Comparison of ENCODE assay signal across 8 cellular contexts in the genomic region with DNA sequence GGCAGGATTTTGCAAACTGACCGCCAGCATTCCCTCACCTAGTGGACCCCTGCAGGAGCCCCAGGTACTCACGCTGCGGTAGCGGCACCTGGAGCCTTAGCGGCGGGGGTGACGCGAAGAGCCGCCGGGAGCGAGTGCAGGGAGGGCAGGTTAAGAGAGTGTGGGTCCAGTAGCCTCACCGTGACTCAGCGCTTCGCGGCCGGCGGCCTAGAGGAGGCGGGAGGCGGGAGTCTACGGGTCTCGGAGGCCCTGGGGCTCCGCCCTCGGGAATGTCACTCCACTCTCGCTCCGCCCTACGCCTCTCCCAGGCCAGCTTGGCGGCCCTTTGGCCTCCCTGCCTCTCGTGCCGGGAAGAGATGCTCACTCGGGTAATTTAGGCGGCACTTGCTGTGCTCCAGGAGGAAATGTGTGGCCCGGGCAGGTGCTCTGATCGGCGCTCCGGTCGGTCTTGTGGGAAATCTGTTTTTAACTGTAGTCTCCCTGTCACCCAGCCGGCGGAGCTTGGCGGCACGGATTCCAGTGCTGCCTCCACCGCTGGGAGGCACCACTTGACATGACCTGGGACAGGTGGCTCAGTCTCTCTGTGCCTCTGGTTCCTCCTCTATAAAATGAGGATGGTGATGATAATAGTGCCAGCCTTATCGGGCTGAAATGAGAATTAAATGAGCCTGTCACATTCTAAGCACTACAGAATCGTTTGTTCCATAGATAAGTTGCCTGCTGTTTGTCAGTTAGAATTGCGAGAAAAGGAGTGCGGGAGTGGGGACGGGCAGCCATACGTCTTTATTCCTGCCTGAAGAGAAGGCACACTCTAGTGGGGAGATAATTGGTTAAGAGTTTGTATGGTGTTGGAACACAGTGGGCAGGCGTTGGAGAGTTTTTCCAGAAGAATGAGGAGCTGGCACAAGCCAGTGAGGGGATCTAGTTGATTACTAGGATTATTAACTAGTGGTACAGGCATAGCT. TPM values are rescaled to one million over a fixed set of nuclear protein-coding genes. Genes with fewer than 3 reads are reported as not detected.
DNase-seq lines count a peak whose midpoint lies in the region; ATAC-seq, FAIRE-seq and TF ChIP-seq lines count a peak whose summit lies in the region.

A gene (minus strand): TSS at position 216 of the 965 bp plus-strand sequence. CDS start 2,076 bp downstream, outside the sequence.

- TF ChIP-seq RAD21 in HepG2 (CRISPR knock-in tag; IDR thresholded peaks at IDR 0.05): no peak

- CTCF ChIA-PET in HepG2 (lab: Yijun Ruan, JAX; ENCODE audit: low intra/inter-chr PET ratio, low total read pairs): no interaction called here

- peak; percentile 51 to 65 for TF ChIP-seq POLR2A in HepG2 (IDR thresholded peaks at IDR 0.05; ENCODE audit: insufficient read depth in 1 of 2, low read depth in 2 of 2, low read length in 2 of 2)

- TF ChIP-seq EP300 in HepG2 (IDR thresholded peaks at IDR 0.05; ENCODE audit: low read depth in 2 of 2, low read length in 2 of 2): peak in 1 of 2 experiments; percentile 43; a peak in 1 of 4 replicates
- TF ChIP-seq EP300 in HepG2 (CRISPR knock-in tag; IDR thresholded peaks at IDR 0.05; ENCODE audit: borderline replicate concordance): 0 out of 2 replicates have a peak, but pooled peaks have one; percentile 47

- no peaks in the 10 kb centered on the region for H3K79me2 ChIP-seq in HepG2 (ENCODE audit: insufficient read depth, low read length)

- no peak for FAIRE-seq in HepG2 (lab: Jason Lieb, UNC)

- BruUV-seq in HepG2 (replicated peaks; lab: Mats Ljungman, UMichigan): TSS peak; percentile 97

- H4K20me1 ChIP-seq in HepG2 (ENCODE audit: insufficient read depth, low read length): no peaks in the 10 kb centered on the region

- H3K4me3 ChIP-seq in HepG2 (replicated peaks in 1 of 3; ENCODE audit: insufficient read depth in 1 of 3, low read depth in 2 of 3, low read length in 3 of 3): peak within 1 kb of the TSS; percentile 43 to 73 (median 68); a peak in 5 of 6 replicates

- H3K27ac ChIP-seq in HepG2 (ENCODE audit: extremely low read length, insufficient read depth, low read length): peak within 1 kb of the TSS; percentile 87

- intact Hi-C loops in HepG2 (cut with micrococcal nuclease; ENCODE audit: unreplicated experiment): loop anchor here (1.0 to 10.0 kb wide), 2 partner anchors 22 to 151 kb away; no protein-coding TSS in a partner anchor

- no peaks in the 10 kb centered on the region for H3K9me3 ChIP-seq in HepG2 (ENCODE audit: low read length)

- no peaks in the 10 kb centered on the region for H3K27me3 ChIP-seq in HepG2 (ENCODE audit: control insufficient read depth in 1 of 2, insufficient read depth in 2 of 2, low read length in 2 of 2)

- H3K4me2 ChIP-seq in HepG2 (ENCODE audit: low read depth, low read length): peak within 1 kb of the TSS; percentile 78

- H3K4me1 ChIP-seq in HepG2 (ENCODE audit: insufficient read depth, low read length): peaks cover 25% of the 10 kb centered on the region

- DNase-seq in Ammon's horn (ENCODE audit: low spot score) (peak; percentile 86), NCI-H460 (ENCODE audit: extremely low read depth, low read depth) (peak; percentile 92), dermis blood vessel endothelial cell (peak; percentile 87), HepG2 (ENCODE audit: low spot score) (peak; percentile 80)
- DNase-seq in activated CD4-positive, alpha-beta T cell treated with anti-CD3 and anti-CD28 coated beads for 48 hours: peak; percentile 68
- DNase-seq in stimulated activated CD4-positive, alpha-beta T cell treated with anti-CD3 and anti-CD28 coated beads, Interleukin-4, amount 100 ng/mL, for 4 hours: peak; percentile 58

- POLR2A ChIA-PET in HepG2 (lab: Yijun Ruan, JAX): no interaction called here

- peak; percentile 68 for TF ChIP-seq CTCF in HepG2 (CRISPR knock-in tag; IDR thresholded peaks at IDR 0.05)

- no peaks in the 10 kb centered on the region for H3K36me3 ChIP-seq in HepG2 (replicated peaks in 1 of 2; ENCODE audit: control insufficient read depth in 1 of 2, insufficient read depth in 2 of 2, low read length in 2 of 2)

- in situ Hi-C loops in HepG2 (cut with HindIII; ENCODE audit: extremely low pct_ligation_motif_present, low pct_unique_long_range_greater_than_20kb): no loop called here

- ATAC-seq in GM19043 (IDR thresholded peaks at IDR 0.05; ENCODE audit: low read depth, unreplicated experiment) (peak; percentile 93), HG03342 (IDR thresholded peaks at IDR 0.05; ENCODE audit: unreplicated experiment) (peak; percentile 93), HepG2 (peak; percentile 99)

- peak within 1 kb of the TSS; percentile 77 for H3K9ac ChIP-seq in HepG2 (ENCODE audit: insufficient read depth, low read depth, low read length)

- WGBS in HepG2 (ENCODE audit: low lambda C conversion rate): 8% methylated on average over 12 of the region's 48 CpGs

- peak within 1 kb of the TSS; percentile 42 for H2AFZ ChIP-seq in HepG2 (ENCODE audit: low read length)

TF ChIP-seq in HepG2, 621 proteins besides CTCF, POLR2A, EP300 and RAD21 (continues in another document):
- no peak for TF ChIP-seq CHD2 (IDR thresholded peaks at IDR 0.05; ENCODE audit: low read depth, low read length)
- TF ChIP-seq JUND (CRISPR knock-in tag; IDR thresholded peaks at IDR 0.05): no peak
- TF ChIP-seq ZSCAN30 (CRISPR knock-in tag; IDR thresholded peaks at IDR 0.05): no peak
- no peak for TF ChIP-seq BORCS8-MEF2B (CRISPR knock-in tag; IDR thresholded peaks at IDR 0.05)
- TF ChIP-seq, protein P1, sequence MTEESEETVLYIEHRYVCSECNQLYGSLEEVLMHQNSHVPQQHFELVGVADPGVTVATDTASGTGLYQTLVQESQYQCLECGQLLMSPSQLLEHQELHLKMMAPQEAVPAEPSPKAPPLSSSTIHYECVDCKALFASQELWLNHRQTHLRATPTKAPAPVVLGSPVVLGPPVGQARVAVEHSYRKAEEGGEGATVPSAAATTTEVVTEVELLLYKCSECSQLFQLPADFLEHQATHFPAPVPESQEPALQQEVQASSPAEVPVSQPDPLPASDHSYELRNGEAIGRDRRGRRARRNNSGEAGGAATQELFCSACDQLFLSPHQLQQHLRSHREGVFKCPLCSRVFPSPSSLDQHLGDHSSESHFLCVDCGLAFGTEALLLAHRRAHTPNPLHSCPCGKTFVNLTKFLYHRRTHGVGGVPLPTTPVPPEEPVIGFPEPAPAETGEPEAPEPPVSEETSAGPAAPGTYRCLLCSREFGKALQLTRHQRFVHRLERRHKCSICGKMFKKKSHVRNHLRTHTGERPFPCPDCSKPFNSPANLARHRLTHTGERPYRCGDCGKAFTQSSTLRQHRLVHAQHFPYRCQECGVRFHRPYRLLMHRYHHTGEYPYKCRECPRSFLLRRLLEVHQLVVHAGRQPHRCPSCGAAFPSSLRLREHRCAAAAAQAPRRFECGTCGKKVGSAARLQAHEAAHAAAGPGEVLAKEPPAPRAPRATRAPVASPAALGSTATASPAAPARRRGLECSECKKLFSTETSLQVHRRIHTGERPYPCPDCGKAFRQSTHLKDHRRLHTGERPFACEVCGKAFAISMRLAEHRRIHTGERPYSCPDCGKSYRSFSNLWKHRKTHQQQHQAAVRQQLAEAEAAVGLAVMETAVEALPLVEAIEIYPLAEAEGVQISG (CRISPR knock-in tag; IDR thresholded peaks at IDR 0.05): peak; percentile 55; the same call in 1 of the 2 replicates
- TF ChIP-seq ZNF431 (CRISPR knock-in tag; IDR thresholded peaks at IDR 0.05; ENCODE audit: borderline replicate concordance, low read depth): 0 out of 2 replicates have a peak, but pooled peaks have one; percentile 26
- TF ChIP-seq ZNF44 (CRISPR knock-in tag; IDR thresholded peaks at IDR 0.05): no peak
- peak; percentile 82 for TF ChIP-seq ZNF543 (CRISPR knock-in tag; IDR thresholded peaks at IDR 0.05)
- no peak; a peak in 1 of 4 replicates for TF ChIP-seq KLF16 (CRISPR knock-in tag; IDR thresholded peaks at IDR 0.05)
- TF ChIP-seq ASH2L (IDR thresholded peaks at IDR 0.05; ENCODE audit: insufficient read length, low read depth, low read length): peak; percentile 45
- no peak for TF ChIP-seq ARID2 (CRISPR knock-in tag; IDR thresholded peaks at IDR 0.05; ENCODE audit: borderline replicate concordance)
- no peak for TF ChIP-seq DNMT3B (CRISPR knock-in tag; conservative IDR thresholded peaks at IDR 0.05)
- TF ChIP-seq, protein P2, sequence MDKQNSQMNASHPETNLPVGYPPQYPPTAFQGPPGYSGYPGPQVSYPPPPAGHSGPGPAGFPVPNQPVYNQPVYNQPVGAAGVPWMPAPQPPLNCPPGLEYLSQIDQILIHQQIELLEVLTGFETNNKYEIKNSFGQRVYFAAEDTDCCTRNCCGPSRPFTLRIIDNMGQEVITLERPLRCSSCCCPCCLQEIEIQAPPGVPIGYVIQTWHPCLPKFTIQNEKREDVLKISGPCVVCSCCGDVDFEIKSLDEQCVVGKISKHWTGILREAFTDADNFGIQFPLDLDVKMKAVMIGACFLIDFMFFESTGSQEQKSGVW (CRISPR knock-in tag; IDR thresholded peaks at IDR 0.05; ENCODE audit: borderline replicate concordance): no peak

RNA-seq across cellular contexts. Expression of the gene that starts here (rescaled TPM):
- 179 and 186 TPM in 2 replicates for total RNA-seq in NCI-H460 (2014; rRNA removed; shearing (Covaris generic))
- polyA plus RNA-seq in NCI-H460 (2014; cell fraction: nucleus; rRNA removed): 104 and 112 TPM in 2 replicates
- total RNA-seq in dermis blood vessel endothelial cell (135 and 165 TPM in 2 replicates), HepG2 (2016; rRNA removed; fragmentation: Illumina TruSeq; extraction: Trizol) (38.0 and 53.3 TPM in 2 replicates)
- 14.2 and 15.4 TPM in 2 replicates for total RNA-seq in HepG2 (2016; cell fraction: cytosol; rRNA removed; fragmentation: Illumina TruSeq; extraction: Trizol; ENCODE audit: low read depth)
- total RNA-seq in HepG2 (2016; cell fraction: insoluble cytoplasmic fraction; rRNA removed; fragmentation: Illumina TruSeq; extraction: Trizol): 38.2 and 51.8 TPM in 2 replicates
- total RNA-seq in HepG2 (2016; cell fraction: membrane; rRNA removed; fragmentation: Illumina TruSeq; extraction: Trizol): 14.3 and 19.0 TPM in 2 replicates
- total RNA-seq in HepG2 (2016; cell fraction: nucleus; rRNA removed; fragmentation: Illumina TruSeq; extraction: Trizol): 16.5 and 17.3 TPM in 2 replicates
- polyA plus RNA-seq in HepG2 (2011; rRNA removed): 7.7 and 12.2 TPM in 2 replicates
- polyA plus RNA-seq in HepG2 (2011; cell fraction: cytosol; rRNA removed): 8.5 and 9.1 TPM in 2 replicates
- 2.2 and 3.0 TPM in 2 replicates for polyA plus RNA-seq in HepG2 (2011; cell fraction: nucleus; rRNA removed)
- 15.9 and 17.9 TPM in 2 replicates for polyA plus RNA-seq in HepG2 (2012)
- 12.3 and 13.7 TPM in 2 replicates for polyA plus RNA-seq in HepG2 (2016; cell fraction: cytosol; fragmentation: Illumina TruSeq; extraction: Trizol; ENCODE audit: low read depth)
- 47.9 and 50.6 TPM in 2 replicates for polyA plus RNA-seq in HepG2 (2016; cell fraction: insoluble cytoplasmic fraction; fragmentation: Illumina TruSeq; extraction: Trizol; ENCODE audit: low read depth)
- polyA plus RNA-seq in HepG2 (2016; cell fraction: membrane; fragmentation: Illumina TruSeq; extraction: Trizol; ENCODE audit: low read depth): 14.0 and 14.3 TPM in 2 replicates
- polyA plus RNA-seq in HepG2 (2016; cell fraction: nucleus; fragmentation: Illumina TruSeq; extraction: Trizol; ENCODE audit: insufficient read depth, low read depth): 18.1 and 26.3 TPM in 2 replicates
- polyA minus RNA-seq in HepG2 (2011; rRNA and poly(A)+ RNA removed; ENCODE audit: low replicate concordance): 3.3 and 25.0 TPM in 2 replicates
- 3.9 and 4.1 TPM in 2 replicates for polyA minus RNA-seq in HepG2 (2011; cell fraction: cytosol; rRNA and poly(A)+ RNA removed)
- polyA minus RNA-seq in HepG2 (2011; cell fraction: nucleus; rRNA and poly(A)+ RNA removed): 5.3 and 6.8 TPM in 2 replicates

Comparison
In these comparisons a context has a peak if more than half of its experiments do, and no peak if none do; other contexts are left out.
1. Peak in every context shown above with its lines: DNase-seq, ATAC-seq, H3K4me3 ChIP-seq and H3K27ac ChIP-seq.